Comparison of ENCODE assay signal across 15 cellular contexts in genomic region chr7:70751895-70752294, GRCh38.
DNase-seq lines count a peak whose midpoint lies in the region; ATAC-seq and TF ChIP-seq lines count a peak whose summit lies in the region.
"Had no signal": no experiment of that assay in that cellular context is flagged by ENCODE, and none has a peak within 500 bp of the region (broad histone marks: within the 10 kb centered on the region; RNA-seq: fewer than 3 reads in every experiment).

No MANE protein-coding gene starts in this region.

- H3K9me3 Mint-ChIP-seq in natural killer cell (no peaks in the 10 kb centered on the region), progenitor cell of endocrine pancreas (ENCODE audit: low read depth) (no peaks in the 10 kb centered on the region)
- H3K9me3 Mint-ChIP-seq in natural killer cell treated with Interleukin-12 subunit alpha and Interleukin-12 subunit beta and Interleukin-15 and Interleukin-18, amount 100 ng/mL, for 72 hours, result no peaks in the 10 kb centered on the region
- H3K9me3 Mint-ChIP-seq: CD8-positive, alpha-beta memory T cell had no signal

- DNase-seq in natural killer cell (no peak), progenitor cell of endocrine pancreas (ENCODE audit: low spot score, unreplicated experiment) (no peak), omental fat pad (ENCODE audit: low spot score) (no peak), head of caudate nucleus (no peak)
- DNase-seq in natural killer cell treated with Interleukin-12 subunit alpha and Interleukin-12 subunit beta and Interleukin-15 and Interleukin-18, amount 100 ng/mL, for 72 hours (ENCODE audit: low spot score), result no peak
- DNase-seq: 8988T; AML-193; Caco-2; CD8-positive, alpha-beta memory T cell; DND-41; GDM1 had no signal

- no peaks in the 10 kb centered on the region for H3K27me3 ChIP-seq in iPS-15b (ENCODE audit: control insufficient read depth, insufficient read depth, low read length)
- H3K27me3 ChIP-seq: BLaER1 had no signal

- TF ChIP-seq CTCF in natural killer cell (IDR thresholded peaks at IDR 0.05) (no peak), progenitor cell of endocrine pancreas (IDR thresholded peaks at IDR 0.05; ENCODE audit: unreplicated experiment) (no peak), omental fat pad (IDR thresholded peaks at IDR 0.05) (no peak)

- intact Hi-C loops in natural killer cell (cut with micrococcal nuclease) (no loop called here), head of caudate nucleus (cut with DNase I) (no loop called here)

- H3K27me3 Mint-ChIP-seq in natural killer cell (ENCODE audit: low read depth in 2 of 2) (no peaks in the 10 kb centered on the region), progenitor cell of endocrine pancreas (no peaks in the 10 kb centered on the region)
- no peaks in the 10 kb centered on the region for H3K27me3 Mint-ChIP-seq in natural killer cell treated with Interleukin-12 subunit alpha and Interleukin-12 subunit beta and Interleukin-15 and Interleukin-18, amount 100 ng/mL, for 72 hours
- H3K27me3 Mint-ChIP-seq: CD8-positive, alpha-beta memory T cell had no signal

- H3K4me3 Mint-ChIP-seq in natural killer cell (no peak overlapping the region), progenitor cell of endocrine pancreas (ENCODE audit: low read depth) (no peak overlapping the region)
- H3K4me3 Mint-ChIP-seq in natural killer cell treated with Interleukin-12 subunit alpha and Interleukin-12 subunit beta and Interleukin-15 and Interleukin-18, amount 100 ng/mL, for 72 hours, result no peak overlapping the region
- H3K4me3 Mint-ChIP-seq: CD8-positive, alpha-beta memory T cell had no signal

- H3K36me3 Mint-ChIP-seq in natural killer cell, result no peaks in the 10 kb centered on the region
- H3K36me3 Mint-ChIP-seq in natural killer cell treated with Interleukin-12 subunit alpha and Interleukin-12 subunit beta and Interleukin-15 and Interleukin-18, amount 100 ng/mL, for 72 hours, result no peaks in the 10 kb centered on the region
- H3K36me3 Mint-ChIP-seq in progenitor cell of endocrine pancreas (ENCODE audit: insufficient read depth), result peaks cover 6% of the 10 kb centered on the region

- no peaks in the 10 kb centered on the region for H3K36me3 ChIP-seq in iPS-15b (ENCODE audit: control insufficient read depth, insufficient read depth, low read length)

- no peak overlapping the region for H3K4me3 ChIP-seq in iPS-15b (ENCODE audit: low read depth, low read length)
- H3K4me3 ChIP-seq: BLaER1 had no signal

- ATAC-seq in natural killer cell (no peak), GM19324 (IDR thresholded peaks at IDR 0.05; ENCODE audit: low FRiP score, unreplicated experiment) (no peak), omental fat pad (ENCODE audit: low FRiP score) (no peak)
- no peak for ATAC-seq in natural killer cell treated with Interleukin-12 subunit alpha and Interleukin-12 subunit beta and Interleukin-15 and Interleukin-18, amount 100 ng/mL, for 72 hours
- ATAC-seq: HCT116 had no signal

- H3K4me1 Mint-ChIP-seq in natural killer cell (peaks cover 72 to 78% of the 10 kb centered on the region in 2 donors), progenitor cell of endocrine pancreas (ENCODE audit: low read depth) (peaks cover 15% of the 10 kb centered on the region)
- H3K4me1 Mint-ChIP-seq in natural killer cell treated with Interleukin-12 subunit alpha and Interleukin-12 subunit beta and Interleukin-15 and Interleukin-18, amount 100 ng/mL, for 72 hours (ENCODE audit: low read depth in 2 of 2), result peaks cover 42 to 43% of the 10 kb centered on the region in 2 donors

- no peaks in the 10 kb centered on the region for H3K9me3 ChIP-seq in iPS-15b (ENCODE audit: control insufficient read depth, insufficient read depth, low read length)
- H3K9me3 ChIP-seq: BLaER1, Caco-2 had no signal

- H3K27ac Mint-ChIP-seq in natural killer cell (peak overlapping the region; percentile 56 to 82), progenitor cell of endocrine pancreas (peak overlapping the region; percentile 55)
- H3K27ac Mint-ChIP-seq in natural killer cell treated with Interleukin-12 subunit alpha and Interleukin-12 subunit beta and Interleukin-15 and Interleukin-18, amount 100 ng/mL, for 72 hours, result peak overlapping the region in 1 of 2 donors; percentile 4

- peaks cover 24% of the 10 kb centered on the region for H3K4me1 ChIP-seq in iPS-15b (ENCODE audit: control insufficient read depth, insufficient read depth, low read length)
- H3K4me1 ChIP-seq: Caco-2 had no signal

- H3K9ac ChIP-seq in iPS-15b (ENCODE audit: low read depth, low read length), result peak overlapping the region; percentile 29
- H3K9ac ChIP-seq: BLaER1 had no signal
